9 cellular contexts compared by ENCODE assay signal in the genomic region with DNA sequence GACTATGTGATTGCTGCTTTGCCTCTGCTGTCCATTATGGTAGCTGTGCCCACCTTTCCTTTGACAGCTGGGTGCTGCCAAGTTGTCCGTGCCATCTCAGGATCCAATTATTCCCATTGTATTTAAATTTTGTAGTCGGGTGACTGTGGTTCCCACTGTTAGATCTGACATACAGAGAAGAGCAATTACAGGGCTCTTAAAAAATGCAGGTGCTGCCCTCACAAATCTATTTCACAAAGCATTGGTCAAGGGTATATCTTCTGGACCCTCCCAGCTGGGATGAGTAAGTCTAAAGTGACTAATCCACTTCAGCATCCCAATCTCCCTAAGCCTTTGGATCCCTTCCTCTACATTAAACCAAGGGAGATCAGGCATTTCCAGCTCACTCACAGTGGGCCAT. TPM values are rescaled to one million over a fixed set of nuclear protein-coding genes. Genes with fewer than 3 reads are reported as not detected.
DNase-seq lines count a peak whose midpoint lies in the region; ATAC-seq, FAIRE-seq and TF ChIP-seq lines count a peak whose summit lies in the region.
"Not testable (repeated sequence)": the region's sequence is repeated elsewhere in the genome, so short reads cannot be mapped to it uniquely, and the experiment has no call there.
"Had no signal": no experiment of that assay in that cellular context is flagged by ENCODE, and none has a peak within 500 bp of the region (broad histone marks: within the 10 kb centered on the region; RNA-seq: fewer than 3 reads in every experiment).

No MANE protein-coding gene starts in this region.

- H3K27ac ChIP-seq in GM23248; IMR-90 (ENCODE audit: insufficient read depth, low read length); astrocyte (ENCODE audit: low read depth, low read length): not testable (repeated sequence)

- POLR2A ChIA-PET in IMR-90 (lab: Charles Lee; ENCODE audit: unreplicated experiment), result not testable (repeated sequence)

- not testable (repeated sequence) for H4K20me1 ChIP-seq in GM23248 (ENCODE audit: insufficient read depth); IMR-90 (ENCODE audit: insufficient read depth, low read length); astrocyte (ENCODE audit: insufficient read depth, low read length)

- H4K91ac ChIP-seq in IMR-90 (ENCODE audit: insufficient read depth, low read depth, low read length), result not testable (repeated sequence)

- H3K79me2 ChIP-seq in GM23248 (ENCODE audit: insufficient read depth); astrocyte (ENCODE audit: insufficient read depth, low read length): not testable (repeated sequence)

- not testable (repeated sequence) for H2AK9ac ChIP-seq in IMR-90 (replicated peaks; ENCODE audit: low read depth, low read length, poor library complexity)

- H2AK5ac ChIP-seq in IMR-90 (ENCODE audit: low read depth, low read length), result not testable (repeated sequence)

- intact Hi-C loops in IMR-90 (cut with micrococcal nuclease), result not testable (repeated sequence)

- not testable (repeated sequence) for H3K36me3 Mint-ChIP-seq in astrocyte (ENCODE audit: low read depth, unreplicated experiment)

- H3K4me3 ChIP-seq in GM23248; IMR-90 (ENCODE audit: insufficient read depth, low read depth, low read length); astrocyte (ENCODE audit: insufficient read depth, low read depth, low read length); epithelial cell of esophagus (ENCODE audit: low read length): not testable (repeated sequence)

- whole genome bisulfite sequencing in GM23248 (ENCODE audit: low coverage in 1 of 2, low lambda C conversion rate in 2 of 2, missing lambda C conversion rate in 2 of 2), 2 experiments, result 29 to 36% methylated on average over 2 of the region's 2 CpGs
- WGBS in IMR-90 (ENCODE audit: extremely low coverage in 2 of 2, insufficient read length in 1 of 2), 2 experiments, result no CpG with 5 or more reads among the region's 2 CpGs

- not testable (repeated sequence) for BruUV-seq in IMR-90 (replicated peaks; lab: Mats Ljungman, UMichigan)

- 0 out of 2 replicates have a peak, but pooled peaks cover 11% of the 10 kb centered on the region for H3F3A ChIP-seq in GM23248 (ENCODE audit: insufficient read depth)

- H2AFZ ChIP-seq in GM23248; IMR-90 (replicated peaks; ENCODE audit: low read length, poor library complexity); astrocyte (ENCODE audit: low read depth, low read length): not testable (repeated sequence)

- not testable (repeated sequence) for H3K56ac ChIP-seq in IMR-90 (ENCODE audit: extremely low read depth, insufficient read depth, low read length)

- CTCF ChIA-PET in IMR-90 (lab: Yijun Ruan, JAX), result not testable (repeated sequence)

- H3K4me1 Mint-ChIP-seq in astrocyte (ENCODE audit: low read depth, unreplicated experiment), result not testable (repeated sequence)

- dilution Hi-C loops in IMR-90 (cut with HindIII; ENCODE audit: low sequenced_read_pairs, unreplicated experiment), result not testable (repeated sequence)

- not testable (repeated sequence) for H2BK15ac ChIP-seq in IMR-90 (ENCODE audit: low read depth, low read length)

- H4K5ac ChIP-seq in IMR-90 (ENCODE audit: low read depth, low read length), result not testable (repeated sequence)

- H2BK20ac ChIP-seq in IMR-90 (ENCODE audit: low read depth, low read length), result not testable (repeated sequence)

- H3K4ac ChIP-seq in IMR-90 (ENCODE audit: low read depth, low read length), result not testable (repeated sequence)

- in situ Hi-C loops in GM23248 (cut with MboI); IMR-90 (cut with MboI; ENCODE audit: low sequenced_read_pairs): not testable (repeated sequence)

- not testable (repeated sequence) for H3K14ac ChIP-seq in IMR-90 (replicated peaks; ENCODE audit: low read depth, low read length)

- not testable (repeated sequence) for H3K18ac ChIP-seq in IMR-90 (ENCODE audit: low read depth, low read length)

- H3K9me3 ChIP-seq in GM23248 (ENCODE audit: low read depth); IMR-90 (ENCODE audit: control insufficient read depth, insufficient read depth, low read length); astrocyte (ENCODE audit: insufficient read depth, low read depth, low read length): not testable (repeated sequence)

- not testable (repeated sequence) for TF ChIP-seq POLR2A in IMR-90 (IDR thresholded peaks at IDR 0.05; ENCODE audit: low read depth, low read length)

- TF ChIP-seq RAD21 in IMR-90 (IDR thresholded peaks at IDR 0.05; ENCODE audit: low read length), result not testable (repeated sequence)

- FAIRE-seq in astrocyte (lab: Jason Lieb, UNC), result not testable (repeated sequence)

- not testable (repeated sequence) for H3K9ac ChIP-seq in GM23248; IMR-90 (ENCODE audit: low read depth, low read length); astrocyte (ENCODE audit: low read length)

- H3K27me3 Mint-ChIP-seq in astrocyte (ENCODE audit: low read depth, unreplicated experiment), result peaks cover 16% of the 10 kb centered on the region

- H3K27me3 ChIP-seq in GM23248 (replicated peaks; ENCODE audit: insufficient read depth); IMR-90 (ENCODE audit: control insufficient read depth, insufficient read depth, low read length); astrocyte (ENCODE audit: insufficient read depth, low read length): not testable (repeated sequence)

- H3K23ac ChIP-seq in IMR-90 (ENCODE audit: low read depth, low read length), result not testable (repeated sequence)

- DNase-seq in A172 (ENCODE audit: low spot score), result peak; percentile 22
- peak; percentile 9 for DNase-seq in GM23248
- DNase-seq in IMR-90, result peak; percentile 22
- peak; percentile 25 for DNase-seq in RPMI7951 (ENCODE audit: low read depth)
- DNase-seq in astrocyte (ENCODE audit: low read depth), result peak; percentile 26
- DNase-seq in epithelial cell of esophagus (ENCODE audit: low read depth), result peak; percentile 9

- H3K36me3 ChIP-seq in GM23248 (ENCODE audit: low read depth); IMR-90 (ENCODE audit: control insufficient read depth, insufficient read depth, low read length); astrocyte (ENCODE audit: insufficient read depth, low read length): not testable (repeated sequence)

- H3K4me2 ChIP-seq in GM23248 (ENCODE audit: unreplicated experiment), result peak overlapping the region; percentile 17
- not testable (repeated sequence) for H3K4me2 ChIP-seq in IMR-90 (ENCODE audit: low read depth, low read length); astrocyte (ENCODE audit: low read length)

- H3K4me1 ChIP-seq in GM23248 (ENCODE audit: insufficient read depth); IMR-90 (ENCODE audit: control insufficient read depth, insufficient read depth, low read length); astrocyte (ENCODE audit: insufficient read depth, low read length): not testable (repeated sequence)

- not testable (repeated sequence) for ATAC-seq in IMR-90 (ENCODE audit: low read depth)

- not testable (repeated sequence) for H3K9me2 ChIP-seq in GM23248 (ENCODE audit: insufficient read depth)

- H3K9me1 ChIP-seq in IMR-90 (ENCODE audit: insufficient read depth, low read length), result not testable (repeated sequence)

- not testable (repeated sequence) for H4K8ac ChIP-seq in IMR-90 (ENCODE audit: low read depth in 2 of 2, low read length in 2 of 2)

- not testable (repeated sequence) for H2BK5ac ChIP-seq in IMR-90 (ENCODE audit: low read depth, low read length, poor library complexity, severe bottlenecking)

- TF ChIP-seq CTCF in IMR-90 (conservative IDR thresholded peaks at IDR 0.05; ENCODE audit: low read depth, low read length); astrocyte (IDR thresholded peaks at IDR 0.05; ENCODE audit: insufficient read depth, low read depth, low read length); epithelial cell of esophagus (IDR thresholded peaks at IDR 0.05; ENCODE audit: insufficient read depth, low read depth, low read length, missing control alignments): not testable (repeated sequence)

- H2BK120ac ChIP-seq in IMR-90 (ENCODE audit: low read depth, low read length), result not testable (repeated sequence)

- H3K4me3 Mint-ChIP-seq in astrocyte (ENCODE audit: unreplicated experiment), result not testable (repeated sequence)

- H3K79me1 ChIP-seq in IMR-90 (ENCODE audit: low read depth in 1 of 2, low read length in 2 of 2), result not testable (repeated sequence)

- H3K9me3 Mint-ChIP-seq in astrocyte (ENCODE audit: unreplicated experiment), result not testable (repeated sequence)

- not testable (repeated sequence) for H3K27ac Mint-ChIP-seq in astrocyte (ENCODE audit: unreplicated experiment)

RNA-seq across cellular contexts. Expression of a gene that starts 41.4 kb away (rescaled TPM):
- total RNA-seq in A172 (2014; rRNA removed; shearing (Covaris generic)), result 29.4 and 45.7 TPM in 2 replicates
- total RNA-seq in GM23248 (2014; rRNA removed; shearing (Covaris generic)), result 37.4 and 45.1 TPM in 2 replicates
- polyA plus RNA-seq in GM23248 (2016; fragmentation: Nextera tagmentation; extraction: Ambion mirVana) (46.1 and 48.6 TPM in 2 replicates), IMR-90 (2012; rRNA removed) (19.7 and 22.7 TPM in 2 replicates)
- total RNA-seq in IMR-90 (2012; rRNA removed) (25.8 and 29.4 TPM in 2 replicates), astrocyte (8.6 and 9.1 TPM in 2 replicates)
- 3.7 and 8.9 TPM in 2 replicates for polyA plus RNA-seq in IMR-90 (2012; cell fraction: cytosol; rRNA removed)
- 1.9 and 20.4 TPM in 2 replicates for polyA plus RNA-seq in IMR-90 (2012; cell fraction: nucleus; rRNA removed; ENCODE audit: low replicate concordance)
- 63.6 and 66.4 TPM in 2 replicates for total RNA-seq in RPMI7951 (2014; rRNA removed; shearing (Covaris generic))
- total RNA-seq: CD4-positive, alpha-beta T cell; CD8-positive, alpha-beta memory T cell had no signal
- polyA plus RNA-seq: CD14-positive monocyte; CD8-positive, alpha-beta memory T cell had no signal
